Comparison of ENCODE assay signal across 10 cellular contexts in genomic region chr4:40197879-40198689, GRCh38. TPM values are rescaled to one million over a fixed set of nuclear protein-coding genes. Genes with fewer than 3 reads are reported as not detected.
DNase-seq lines count a peak whose midpoint lies in the region; ATAC-seq, FAIRE-seq and TF ChIP-seq lines count a peak whose summit lies in the region.
"Had no signal": no experiment of that assay in that cellular context is flagged by ENCODE, and none has a peak within 500 bp of the region (broad histone marks: within the 10 kb centered on the region; RNA-seq: fewer than 3 reads in every experiment).

No MANE protein-coding gene starts in this region.

- CTCF ChIA-PET in Panc1 (lab: Charles Lee): no interaction called here

- peak overlapping the region; percentile 75 to 87 for H3K9ac ChIP-seq in duodenal mucosa (ENCODE audit: low read depth in 1 of 2, low read length in 2 of 2)

- POLR2A ChIA-PET in Panc1 (lab: Charles Lee): no interaction called here

- ATAC-seq in Panc1: no peak
- no peak for ATAC-seq in HG03457 (IDR thresholded peaks at IDR 0.05; ENCODE audit: unreplicated experiment)

- H3K27ac ChIP-seq in Panc1 (ENCODE audit: low read length): 0 out of 2 replicates have a peak overlapping the region, but pooled peaks have one; percentile 48
- peak overlapping the region; percentile 79 for H3K27ac ChIP-seq in duodenal mucosa (ENCODE audit: low read depth, low read length)
- H3K27ac ChIP-seq in right atrium auricular region: no peak overlapping the region

- in situ Hi-C loops in Panc1 (cut with HindIII; ENCODE audit: low pct_unique_long_range_greater_than_20kb, low sequenced_read_pairs): no loop called here

- no peak overlapping the region for H3K4me3 ChIP-seq in Panc1 (ENCODE audit: low read depth in 2 of 2, low read length in 2 of 2)
- H3K4me3 ChIP-seq in duodenal mucosa (ENCODE audit: low read depth in 1 of 2, low read length in 2 of 2): peak overlapping the region; percentile 68 to 73
- no peak overlapping the region for H3K4me3 ChIP-seq in right atrium auricular region
- H3K4me3 ChIP-seq: lung had no signal

- H3K36me3 ChIP-seq in Panc1 (ENCODE audit: control insufficient read depth, insufficient read depth, low read length) (no peaks in the 10 kb centered on the region), duodenal mucosa (ENCODE audit: control insufficient read depth in 1 of 2, insufficient read depth in 2 of 2, low read length in 2 of 2) (no peaks in the 10 kb centered on the region), right atrium auricular region (no peaks in the 10 kb centered on the region)

- no TSS peak for BruUV-seq in Panc1 (replicated peaks; lab: Mats Ljungman, UMichigan)

- H3K9me3 ChIP-seq in Panc1 (ENCODE audit: control insufficient read depth, insufficient read depth, low read depth, low read length) (no peaks in the 10 kb centered on the region), duodenal mucosa (ENCODE audit: control insufficient read depth in 1 of 2, low read length in 2 of 2) (no peaks in the 10 kb centered on the region), right atrium auricular region (no peaks in the 10 kb centered on the region)

- TF ChIP-seq CTCF in Panc1 (IDR thresholded peaks at IDR 0.05) (no peak), right atrium auricular region (IDR thresholded peaks at IDR 0.05) (no peak)

- FAIRE-seq in GM18507 (lab: Jason Lieb, UNC): peak; percentile 90
- FAIRE-seq: endothelial cell of umbilical vein had no signal

- H3K4me1 ChIP-seq in Panc1 (ENCODE audit: control insufficient read depth, insufficient read depth, low read length) (peaks cover 12% of the 10 kb centered on the region), duodenal mucosa (ENCODE audit: control insufficient read depth in 1 of 2, insufficient read depth in 2 of 2, low read length in 2 of 2) (peaks cover 4 to 10% of the 10 kb centered on the region in 2 donors), right atrium auricular region (no peaks in the 10 kb centered on the region)

- DNase-seq in GM18507 (ENCODE audit: extremely low spot score, insufficient read length, low read depth): no peak
- DNase-seq in Panc1 (ENCODE audit: low read depth, low spot score): no peak
- peak; percentile 52 for DNase-seq in stimulated activated CD8-positive, alpha-beta memory T cell treated with anti-CD3 and anti-CD28 coated beads, Interleukin-4, amount 100 ng/mL, for 48 hours
- DNase-seq in right atrium auricular region (ENCODE audit: low spot score): no peak
- no peak for DNase-seq in retina
- DNase-seq in NCI-H1048 (lab: John Stamatoyannopoulos, UW): no peak

- H3K27me3 ChIP-seq in Panc1 (ENCODE audit: control insufficient read depth, insufficient read depth, low read length): no peaks in the 10 kb centered on the region
- no peaks in the 10 kb centered on the region for H3K27me3 ChIP-seq in duodenal mucosa (ENCODE audit: control insufficient read depth in 1 of 2, insufficient read depth in 2 of 2, low read length in 2 of 2)
- no peaks in the 10 kb centered on the region for H3K27me3 ChIP-seq in right atrium auricular region

- intact Hi-C loops in Panc1 (cut with micrococcal nuclease; ENCODE audit: unreplicated experiment): no loop called here

RNA-seq across cellular contexts. Expression of gene RHOH, which starts 1.3 kb away (rescaled TPM):
- total RNA-seq in Panc1 (2021; ENCODE audit: unreplicated experiment): 1.2 TPM
- 0.29 TPM for polyA plus RNA-seq in Panc1 (2012; ENCODE audit: insufficient read length)
- 1 to 10 TPM in 1 of 2 donors, under 1 TPM in 1; 0.47 to 1.2 TPM for total RNA-seq in right atrium auricular region
- total RNA-seq: endothelial cell of umbilical vein had no signal
- polyA plus RNA-seq: endothelial cell of umbilical vein had no signal

Comparison
In these comparisons a context has a peak if more than half of its experiments do, and no peak if none do; other contexts are left out.
1. H3K27ac ChIP-seq: peak in Panc1 (single experiment) and duodenal mucosa (single experiment); none in right atrium auricular region (0 of 2).
2. H3K4me3 ChIP-seq: peak in duodenal mucosa (2 of 2); none in Panc1 (0 of 2) and right atrium auricular region (0 of 2).